ENCODE assay signal across 8 cellular contexts in the genomic region with DNA sequence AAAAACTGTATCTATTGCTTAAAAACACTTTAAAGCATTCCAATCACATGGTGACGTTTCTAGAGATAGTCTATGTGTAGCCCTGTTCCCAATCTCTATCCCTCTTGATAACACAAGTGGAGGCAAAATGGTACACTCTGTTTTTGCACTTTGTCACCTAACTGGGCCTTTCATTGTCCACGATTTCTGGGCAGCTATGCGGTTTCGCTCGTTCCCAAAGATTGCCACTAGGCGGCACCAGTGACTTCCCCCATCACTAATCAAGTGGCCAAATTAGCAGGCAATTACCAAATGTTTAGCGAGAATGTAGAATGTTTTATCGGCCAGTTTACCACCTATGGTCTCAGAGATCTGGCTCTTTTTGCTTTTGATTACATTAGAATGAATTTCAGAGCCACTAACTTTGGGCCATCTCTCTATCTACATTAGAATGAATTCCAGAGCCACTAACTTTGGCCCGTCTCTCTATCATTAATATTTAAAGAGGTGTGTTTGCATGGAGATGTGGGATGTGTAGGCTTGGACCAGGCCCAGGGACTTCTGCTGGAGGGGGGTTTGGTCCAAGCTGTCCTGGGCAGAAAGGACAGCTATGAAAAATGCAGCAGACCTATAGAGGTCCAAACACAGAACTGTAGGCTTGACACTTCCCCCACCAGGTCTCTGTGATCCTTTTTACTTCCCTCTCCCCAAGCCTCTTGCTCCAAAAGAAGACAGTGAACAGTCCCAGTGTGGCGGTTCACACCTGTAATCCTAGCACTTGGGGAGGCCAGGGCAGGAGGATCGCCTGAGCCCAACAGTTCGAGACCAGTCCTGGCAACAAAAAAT.
DNase-seq lines count a peak whose midpoint lies in the region; ATAC-seq and TF ChIP-seq lines count a peak whose summit lies in the region.

No MANE protein-coding gene starts in this region.

- intact Hi-C loops in cardiac septum (cut with DNase I) = loop anchor here (1.0 to 10.0 kb wide), 3 partner anchors 89 to 188 kb away; a partner anchor contains a TSS

- no peaks in the 10 kb centered on the region for H3K9me3 Mint-ChIP-seq in activated naive CD4-positive, alpha-beta T cell treated with anti-CD3 and anti-CD28 coated beads, Interleukin-2, amount 50 U/mL, for 72 hours

- CTCF ChIA-PET in AG04450 (lab: Charles Lee) = interaction anchor here (0.5 to 2.9 kb wide), 20 partner anchors 9 to 119 kb away, joined by 3 to 16 read pairs (median 4); no protein-coding TSS in a partner anchor

- peak; percentile 97 for TF ChIP-seq CTCF in AG04450 (IDR thresholded peaks at IDR 0.05; ENCODE audit: low read depth, low read length)

- H3K36me3 Mint-ChIP-seq in activated naive CD4-positive, alpha-beta T cell treated with anti-CD3 and anti-CD28 coated beads, Interleukin-2, amount 50 U/mL, for 72 hours = no peaks in the 10 kb centered on the region

- no peak overlapping the region for H3K27ac ChIP-seq in AG04450 (ENCODE audit: low read depth, low read length)

- no peaks in the 10 kb centered on the region for H3K9me3 ChIP-seq in AG04450 (ENCODE audit: control insufficient read depth, insufficient read depth, low read length)

- DNase-seq in AG04450 (ENCODE audit: low read depth, low spot score) = no peak
- peak; percentile 15 for DNase-seq in SK-N-DZ (ENCODE audit: low spot score)
- DNase-seq in activated naive CD4-positive, alpha-beta T cell treated with anti-CD3 and anti-CD28 coated beads, Interleukin-2, amount 50 U/mL, for 72 hours (ENCODE audit: low spot score in 2 of 2) = peak; percentile 65
- peak; percentile 85 for DNase-seq in cardiac septum (ENCODE audit: low spot score)
- DNase-seq in retina = peak; percentile 84

- peak; percentile 45 for ATAC-seq in GM18520 (IDR thresholded peaks at IDR 0.05; ENCODE audit: unreplicated experiment)
- ATAC-seq in HG03439 (IDR thresholded peaks at IDR 0.05; ENCODE audit: unreplicated experiment) = peak; percentile 82
- peak; percentile 58 to 85 for ATAC-seq in activated naive CD4-positive, alpha-beta T cell treated with anti-CD3 and anti-CD28 coated beads, Interleukin-2, amount 50 U/mL, for 72 hours
- ATAC-seq in HG02938 (IDR thresholded peaks at IDR 0.05; ENCODE audit: unreplicated experiment) = no peak

- no peaks in the 10 kb centered on the region for H3K27me3 ChIP-seq in AG04450 (ENCODE audit: control insufficient read depth, insufficient read depth, low read length)

- POLR2A ChIA-PET in AG04450 (lab: Yijun Ruan, JAX) = interaction anchor here (0.6 kb wide), 1 partner anchor 17 kb away, joined by 5 read pairs; no protein-coding TSS in a partner anchor

- peak overlapping the region in 1 of 2 donors; percentile 72 for H3K27ac Mint-ChIP-seq in activated naive CD4-positive, alpha-beta T cell treated with anti-CD3 and anti-CD28 coated beads, Interleukin-2, amount 50 U/mL, for 72 hours

- H3K4me3 ChIP-seq in AG04450 (ENCODE audit: low read depth, low read length) = no peak overlapping the region
